In the genomic region with DNA sequence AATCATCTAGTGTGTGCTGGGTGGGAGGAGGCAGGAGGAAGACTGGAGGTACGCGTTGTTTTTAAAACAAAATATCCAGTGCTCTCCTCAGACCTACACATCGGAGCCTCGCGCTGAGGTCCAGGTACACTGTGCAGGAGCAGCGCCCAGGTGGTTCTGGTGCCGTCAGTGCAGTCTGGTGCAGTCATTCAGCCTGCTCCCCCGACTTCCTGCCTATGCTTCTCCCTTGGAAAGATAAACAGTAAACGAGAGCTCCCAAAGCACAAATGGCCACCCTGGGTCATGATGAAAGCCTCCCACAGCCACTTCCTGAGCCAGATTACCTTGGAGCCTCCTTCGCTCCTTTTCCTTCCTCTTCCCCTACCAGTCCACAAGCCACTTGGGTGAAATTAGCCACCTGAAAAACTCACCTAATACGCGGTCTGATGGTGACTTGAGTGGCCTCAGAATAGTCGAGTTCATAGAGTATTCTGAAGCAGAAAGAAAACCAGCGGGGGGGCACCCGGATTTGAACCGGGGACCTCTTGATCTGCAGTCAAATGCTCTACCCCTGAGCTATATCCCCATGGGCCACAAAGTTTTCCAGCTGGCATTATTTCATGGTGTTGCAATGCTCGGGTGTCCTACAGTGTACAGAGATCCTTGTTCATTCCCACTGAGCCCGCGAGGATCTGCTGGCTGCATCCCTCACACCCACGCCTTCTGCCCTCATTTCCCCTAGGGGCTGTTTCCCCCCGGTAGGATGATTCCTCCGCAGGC, we compare ENCODE assay signal across 1 cellular context.
TF ChIP-seq lines count a peak whose summit lies in the region.

No MANE protein-coding gene starts in this region.

TF ChIP-seq in HepG2, 621 proteins besides CTCF, POLR2A, EP300 and RAD21 (continued from another document and continues in another):
- TF ChIP-seq, protein P1, sequence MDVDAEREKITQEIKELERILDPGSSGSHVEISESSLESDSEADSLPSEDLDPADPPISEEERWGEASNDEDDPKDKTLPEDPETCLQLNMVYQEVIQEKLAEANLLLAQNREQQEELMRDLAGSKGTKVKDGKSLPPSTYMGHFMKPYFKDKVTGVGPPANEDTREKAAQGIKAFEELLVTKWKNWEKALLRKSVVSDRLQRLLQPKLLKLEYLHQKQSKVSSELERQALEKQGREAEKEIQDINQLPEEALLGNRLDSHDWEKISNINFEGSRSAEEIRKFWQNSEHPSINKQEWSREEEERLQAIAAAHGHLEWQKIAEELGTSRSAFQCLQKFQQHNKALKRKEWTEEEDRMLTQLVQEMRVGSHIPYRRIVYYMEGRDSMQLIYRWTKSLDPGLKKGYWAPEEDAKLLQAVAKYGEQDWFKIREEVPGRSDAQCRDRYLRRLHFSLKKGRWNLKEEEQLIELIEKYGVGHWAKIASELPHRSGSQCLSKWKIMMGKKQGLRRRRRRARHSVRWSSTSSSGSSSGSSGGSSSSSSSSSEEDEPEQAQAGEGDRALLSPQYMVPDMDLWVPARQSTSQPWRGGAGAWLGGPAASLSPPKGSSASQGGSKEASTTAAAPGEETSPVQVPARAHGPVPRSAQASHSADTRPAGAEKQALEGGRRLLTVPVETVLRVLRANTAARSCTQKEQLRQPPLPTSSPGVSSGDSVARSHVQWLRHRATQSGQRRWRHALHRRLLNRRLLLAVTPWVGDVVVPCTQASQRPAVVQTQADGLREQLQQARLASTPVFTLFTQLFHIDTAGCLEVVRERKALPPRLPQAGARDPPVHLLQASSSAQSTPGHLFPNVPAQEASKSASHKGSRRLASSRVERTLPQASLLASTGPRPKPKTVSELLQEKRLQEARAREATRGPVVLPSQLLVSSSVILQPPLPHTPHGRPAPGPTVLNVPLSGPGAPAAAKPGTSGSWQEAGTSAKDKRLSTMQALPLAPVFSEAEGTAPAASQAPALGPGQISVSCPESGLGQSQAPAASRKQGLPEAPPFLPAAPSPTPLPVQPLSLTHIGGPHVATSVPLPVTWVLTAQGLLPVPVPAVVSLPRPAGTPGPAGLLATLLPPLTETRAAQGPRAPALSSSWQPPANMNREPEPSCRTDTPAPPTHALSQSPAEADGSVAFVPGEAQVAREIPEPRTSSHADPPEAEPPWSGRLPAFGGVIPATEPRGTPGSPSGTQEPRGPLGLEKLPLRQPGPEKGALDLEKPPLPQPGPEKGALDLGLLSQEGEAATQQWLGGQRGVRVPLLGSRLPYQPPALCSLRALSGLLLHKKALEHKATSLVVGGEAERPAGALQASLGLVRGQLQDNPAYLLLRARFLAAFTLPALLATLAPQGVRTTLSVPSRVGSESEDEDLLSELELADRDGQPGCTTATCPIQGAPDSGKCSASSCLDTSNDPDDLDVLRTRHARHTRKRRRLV (CRISPR knock-in tag; IDR thresholded peaks at IDR 0.05): 0 out of 2 replicates have a peak, but pooled peaks have one; percentile 46
- TF ChIP-seq SSRP1 (CRISPR knock-in tag; IDR thresholded peaks at IDR 0.05) (peak; percentile 100), SP4 (CRISPR knock-in tag; IDR thresholded peaks at IDR 0.05) (peak; percentile 42; the same call in 1 of the 2 replicates), ZNF563 (CRISPR knock-in tag; IDR thresholded peaks at IDR 0.05) (no peak), KLF15 (CRISPR knock-in tag; IDR thresholded peaks at IDR 0.05; ENCODE audit: borderline replicate concordance) (no peak), RARA (CRISPR knock-in tag; IDR thresholded peaks at IDR 0.05) (peak; percentile 34; the same call in 1 of the 2 replicates), TMF1 (CRISPR knock-in tag; IDR thresholded peaks at IDR 0.05; ENCODE audit: low read depth) (no peak), HOXA3 (CRISPR knock-in tag; IDR thresholded peaks at IDR 0.05) (peak; percentile 28; the same call in 1 of the 2 replicates), ISL2 (CRISPR knock-in tag; IDR thresholded peaks at IDR 0.05) (peak; percentile 63), MXI1 (IDR thresholded peaks at IDR 0.05; ENCODE audit: borderline replicate concordance, low read depth, low read length) (no peak), SP5 (CRISPR knock-in tag; IDR thresholded peaks at IDR 0.05; ENCODE audit: borderline replicate concordance, low read depth) (no peak), TCF7 (IDR thresholded peaks at IDR 0.05; ENCODE audit: low read depth) (no peak), ZNF44 (CRISPR knock-in tag; IDR thresholded peaks at IDR 0.05) (peak; percentile 62; the same call in 1 of the 2 replicates), FOXO1 (CRISPR knock-in tag; IDR thresholded peaks at IDR 0.05) (no peak), GZF1 (CRISPR knock-in tag; IDR thresholded peaks at IDR 0.05) (no peak), ZNF777 (CRISPR knock-in tag; IDR thresholded peaks at IDR 0.05) (no peak), NBN (conservative IDR thresholded peaks at IDR 0.05) (no peak), FOXA3 (CRISPR knock-in tag; IDR thresholded peaks at IDR 0.05) (peak; percentile 43), REPIN1 (CRISPR knock-in tag; IDR thresholded peaks at IDR 0.05; ENCODE audit: borderline replicate concordance, low read depth) (peak; percentile 80), GFI1 (CRISPR knock-in tag; IDR thresholded peaks at IDR 0.05; ENCODE audit: borderline replicate concordance) (peak; percentile 27; the same call in 1 of the 2 replicates), SNRNP70 (IDR thresholded peaks at IDR 0.05; ENCODE audit: low read depth, low read length) (no peak), HNRNPUL1 (IDR thresholded peaks at IDR 0.05; ENCODE audit: low read depth, low read length) (no peak), NR2C2 (CRISPR knock-in tag; IDR thresholded peaks at IDR 0.05; ENCODE audit: borderline replicate concordance) (0 out of 2 replicates have a peak, but pooled peaks have one; percentile 30), ZC3H4 (CRISPR knock-in tag; IDR thresholded peaks at IDR 0.05; ENCODE audit: borderline replicate concordance) (no peak), ZNF234 (CRISPR knock-in tag; conservative IDR thresholded peaks at IDR 0.05) (no peak; the same call in 1 of the 2 replicates), MED13 (CRISPR knock-in tag; IDR thresholded peaks at IDR 0.05) (no peak), SOX13 (IDR thresholded peaks at IDR 0.05) (0 out of 2 replicates have a peak, but pooled peaks have one; percentile 20), SOX13 (CRISPR knock-in tag; conservative IDR thresholded peaks at IDR 0.05 in 1 of 2, IDR thresholded peaks at IDR 0.05 in 1 of 2) (0 out of 4 replicates have a peak, but pooled peaks of 1 of the 2 experiments have one; percentile 56), TBX2 (CRISPR knock-in tag; IDR thresholded peaks at IDR 0.05; ENCODE audit: borderline replicate concordance) (no peak; the same call in 1 of the 2 replicates)
- TF ChIP-seq, protein P2, sequence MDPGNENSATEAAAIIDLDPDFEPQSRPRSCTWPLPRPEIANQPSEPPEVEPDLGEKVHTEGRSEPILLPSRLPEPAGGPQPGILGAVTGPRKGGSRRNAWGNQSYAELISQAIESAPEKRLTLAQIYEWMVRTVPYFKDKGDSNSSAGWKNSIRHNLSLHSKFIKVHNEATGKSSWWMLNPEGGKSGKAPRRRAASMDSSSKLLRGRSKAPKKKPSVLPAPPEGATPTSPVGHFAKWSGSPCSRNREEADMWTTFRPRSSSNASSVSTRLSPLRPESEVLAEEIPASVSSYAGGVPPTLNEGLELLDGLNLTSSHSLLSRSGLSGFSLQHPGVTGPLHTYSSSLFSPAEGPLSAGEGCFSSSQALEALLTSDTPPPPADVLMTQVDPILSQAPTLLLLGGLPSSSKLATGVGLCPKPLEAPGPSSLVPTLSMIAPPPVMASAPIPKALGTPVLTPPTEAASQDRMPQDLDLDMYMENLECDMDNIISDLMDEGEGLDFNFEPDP (CRISPR knock-in tag; conservative IDR thresholded peaks at IDR 0.05): no peak
- TF ChIP-seq, protein P3, sequence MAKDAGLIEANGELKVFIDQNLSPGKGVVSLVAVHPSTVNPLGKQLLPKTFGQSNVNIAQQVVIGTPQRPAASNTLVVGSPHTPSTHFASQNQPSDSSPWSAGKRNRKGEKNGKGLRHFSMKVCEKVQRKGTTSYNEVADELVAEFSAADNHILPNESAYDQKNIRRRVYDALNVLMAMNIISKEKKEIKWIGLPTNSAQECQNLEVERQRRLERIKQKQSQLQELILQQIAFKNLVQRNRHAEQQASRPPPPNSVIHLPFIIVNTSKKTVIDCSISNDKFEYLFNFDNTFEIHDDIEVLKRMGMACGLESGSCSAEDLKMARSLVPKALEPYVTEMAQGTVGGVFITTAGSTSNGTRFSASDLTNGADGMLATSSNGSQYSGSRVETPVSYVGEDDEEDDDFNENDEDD (CRISPR knock-in tag; IDR thresholded peaks at IDR 0.05; ENCODE audit: borderline replicate concordance): no peak
- TF ChIP-seq, protein P4, sequence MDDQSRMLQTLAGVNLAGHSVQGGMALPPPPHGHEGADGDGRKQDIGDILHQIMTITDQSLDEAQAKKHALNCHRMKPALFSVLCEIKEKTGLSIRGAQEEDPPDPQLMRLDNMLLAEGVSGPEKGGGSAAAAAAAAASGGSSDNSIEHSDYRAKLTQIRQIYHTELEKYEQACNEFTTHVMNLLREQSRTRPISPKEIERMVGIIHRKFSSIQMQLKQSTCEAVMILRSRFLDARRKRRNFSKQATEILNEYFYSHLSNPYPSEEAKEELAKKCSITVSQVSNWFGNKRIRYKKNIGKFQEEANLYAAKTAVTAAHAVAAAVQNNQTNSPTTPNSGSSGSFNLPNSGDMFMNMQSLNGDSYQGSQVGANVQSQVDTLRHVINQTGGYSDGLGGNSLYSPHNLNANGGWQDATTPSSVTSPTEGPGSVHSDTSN (CRISPR knock-in tag; IDR thresholded peaks at IDR 0.05; ENCODE audit: borderline replicate concordance): no peak
- TF ChIP-seq, protein P5, sequence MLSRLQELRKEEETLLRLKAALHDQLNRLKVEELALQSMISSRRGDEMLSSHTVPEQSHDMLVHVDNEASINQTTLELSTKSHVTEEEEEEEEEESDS (CRISPR knock-in tag; IDR thresholded peaks at IDR 0.05; ENCODE audit: borderline replicate concordance): no peak
- TF ChIP-seq, protein P6, sequence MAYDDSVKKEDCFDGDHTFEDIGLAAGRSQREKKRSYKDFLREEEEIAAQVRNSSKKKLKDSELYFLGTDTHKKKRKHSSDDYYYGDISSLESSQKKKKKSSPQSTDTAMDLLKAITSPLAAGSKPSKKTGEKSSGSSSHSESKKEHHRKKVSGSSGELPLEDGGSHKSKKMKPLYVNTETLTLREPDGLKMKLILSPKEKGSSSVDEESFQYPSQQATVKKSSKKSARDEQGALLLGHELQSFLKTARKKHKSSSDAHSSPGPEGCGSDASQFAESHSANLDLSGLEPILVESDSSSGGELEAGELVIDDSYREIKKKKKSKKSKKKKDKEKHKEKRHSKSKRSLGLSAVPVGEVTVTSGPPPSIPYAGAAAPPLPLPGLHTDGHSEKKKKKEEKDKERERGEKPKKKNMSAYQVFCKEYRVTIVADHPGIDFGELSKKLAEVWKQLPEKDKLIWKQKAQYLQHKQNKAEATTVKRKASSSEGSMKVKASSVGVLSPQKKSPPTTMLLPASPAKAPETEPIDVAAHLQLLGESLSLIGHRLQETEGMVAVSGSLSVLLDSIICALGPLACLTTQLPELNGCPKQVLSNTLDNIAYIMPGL (CRISPR knock-in tag; IDR thresholded peaks at IDR 0.05; ENCODE audit: borderline replicate concordance in 1 of 2, low read depth in 1 of 2): peak in 1 of 2 experiments; percentile 96; a peak in 3 of 4 replicates
- TF ChIP-seq, protein P7, sequence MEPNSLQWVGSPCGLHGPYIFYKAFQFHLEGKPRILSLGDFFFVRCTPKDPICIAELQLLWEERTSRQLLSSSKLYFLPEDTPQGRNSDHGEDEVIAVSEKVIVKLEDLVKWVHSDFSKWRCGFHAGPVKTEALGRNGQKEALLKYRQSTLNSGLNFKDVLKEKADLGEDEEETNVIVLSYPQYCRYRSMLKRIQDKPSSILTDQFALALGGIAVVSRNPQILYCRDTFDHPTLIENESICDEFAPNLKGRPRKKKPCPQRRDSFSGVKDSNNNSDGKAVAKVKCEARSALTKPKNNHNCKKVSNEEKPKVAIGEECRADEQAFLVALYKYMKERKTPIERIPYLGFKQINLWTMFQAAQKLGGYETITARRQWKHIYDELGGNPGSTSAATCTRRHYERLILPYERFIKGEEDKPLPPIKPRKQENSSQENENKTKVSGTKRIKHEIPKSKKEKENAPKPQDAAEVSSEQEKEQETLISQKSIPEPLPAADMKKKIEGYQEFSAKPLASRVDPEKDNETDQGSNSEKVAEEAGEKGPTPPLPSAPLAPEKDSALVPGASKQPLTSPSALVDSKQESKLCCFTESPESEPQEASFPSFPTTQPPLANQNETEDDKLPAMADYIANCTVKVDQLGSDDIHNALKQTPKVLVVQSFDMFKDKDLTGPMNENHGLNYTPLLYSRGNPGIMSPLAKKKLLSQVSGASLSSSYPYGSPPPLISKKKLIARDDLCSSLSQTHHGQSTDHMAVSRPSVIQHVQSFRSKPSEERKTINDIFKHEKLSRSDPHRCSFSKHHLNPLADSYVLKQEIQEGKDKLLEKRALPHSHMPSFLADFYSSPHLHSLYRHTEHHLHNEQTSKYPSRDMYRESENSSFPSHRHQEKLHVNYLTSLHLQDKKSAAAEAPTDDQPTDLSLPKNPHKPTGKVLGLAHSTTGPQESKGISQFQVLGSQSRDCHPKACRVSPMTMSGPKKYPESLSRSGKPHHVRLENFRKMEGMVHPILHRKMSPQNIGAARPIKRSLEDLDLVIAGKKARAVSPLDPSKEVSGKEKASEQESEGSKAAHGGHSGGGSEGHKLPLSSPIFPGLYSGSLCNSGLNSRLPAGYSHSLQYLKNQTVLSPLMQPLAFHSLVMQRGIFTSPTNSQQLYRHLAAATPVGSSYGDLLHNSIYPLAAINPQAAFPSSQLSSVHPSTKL (CRISPR knock-in tag; IDR thresholded peaks at IDR 0.05): peak; percentile 83
- TF ChIP-seq, protein P8, sequence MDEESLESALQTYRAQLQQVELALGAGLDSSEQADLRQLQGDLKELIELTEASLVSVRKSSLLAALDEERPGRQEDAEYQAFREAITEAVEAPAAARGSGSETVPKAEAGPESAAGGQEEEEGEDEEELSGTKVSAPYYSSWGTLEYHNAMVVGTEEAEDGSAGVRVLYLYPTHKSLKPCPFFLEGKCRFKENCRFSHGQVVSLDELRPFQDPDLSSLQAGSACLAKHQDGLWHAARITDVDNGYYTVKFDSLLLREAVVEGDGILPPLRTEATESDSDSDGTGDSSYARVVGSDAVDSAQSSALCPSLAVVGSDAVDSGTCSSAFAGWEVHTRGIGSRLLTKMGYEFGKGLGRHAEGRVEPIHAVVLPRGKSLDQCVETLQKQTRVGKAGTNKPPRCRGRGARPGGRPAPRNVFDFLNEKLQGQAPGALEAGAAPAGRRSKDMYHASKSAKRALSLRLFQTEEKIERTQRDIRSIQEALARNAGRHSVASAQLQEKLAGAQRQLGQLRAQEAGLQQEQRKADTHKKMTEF (CRISPR knock-in tag; IDR thresholded peaks at IDR 0.05): peak; percentile 82
